In genomic region chr1:204475651-204476432, GRCh38 we compare ENCODE assay signal across 15 cellular contexts. TPM values are rescaled to one million over a fixed set of nuclear protein-coding genes. Genes with fewer than 3 reads are reported as not detected.
DNase-seq lines count a peak whose midpoint lies in the region; ATAC-seq lines count a peak whose summit lies in the region.
"Had no signal": no experiment of that assay in that cellular context is flagged by ENCODE, and none has a peak within 500 bp of the region (broad histone marks: within the 10 kb centered on the region; RNA-seq: fewer than 3 reads in every experiment).

No MANE protein-coding gene starts in this region.

- H3K4me3 Mint-ChIP-seq in stimulated activated naive B cell treated with anti-CD40 and anti-IgM and Interleukin-4, amounts not matched to agents 10 μg/mL and 1 μg/mL and 100 μg/mL, for 72 hours, result peak overlapping the region; percentile 40 to 49

- no peaks in the 10 kb centered on the region for H3K27me3 Mint-ChIP-seq in stimulated activated naive B cell treated with anti-CD40 and anti-IgM and Interleukin-4, amounts not matched to agents 10 μg/mL and 1 μg/mL and 100 μg/mL, for 72 hours

- peak overlapping the region; percentile 77 for H3K27ac Mint-ChIP-seq in stimulated activated naive B cell treated with anti-CD40 and anti-IgM and Interleukin-4, amounts not matched to agents 10 μg/mL and 1 μg/mL and 100 μg/mL, for 72 hours

- H3K4me1 Mint-ChIP-seq in stimulated activated naive B cell treated with anti-CD40 and anti-IgM and Interleukin-4, amounts not matched to agents 10 μg/mL and 1 μg/mL and 100 μg/mL, for 72 hours, result peaks cover 73 to 84% of the 10 kb centered on the region in 2 donors

- H3K9me3 Mint-ChIP-seq in stimulated activated naive B cell treated with anti-CD40 and anti-IgM and Interleukin-4, amounts not matched to agents 10 μg/mL and 1 μg/mL and 100 μg/mL, for 72 hours, result no peaks in the 10 kb centered on the region

- peak; percentile 34 for DNase-seq in SIG-M5 treated with dmso at 0.1 percent for 504 hours (lab: John Stamatoyannopoulos, UW; ENCODE audit: unreplicated experiment)
- no peak for DNase-seq in SIG-M5 (lab: John Stamatoyannopoulos, UW)
- peak; percentile 14 for DNase-seq in NOMO-1 treated with dmso at 0.1 percent for 144 hours (lab: John Stamatoyannopoulos, UW; ENCODE audit: unreplicated experiment)
- peak; percentile 25 for DNase-seq in glomerular visceral epithelial cell (ENCODE audit: extremely low spot score)
- no peak for DNase-seq in stimulated activated naive B cell treated with anti-CD40 and anti-IgM and Interleukin-4, amounts not matched to agents 10 μg/mL and 1 μg/mL and 100 μg/mL, for 72 hours
- DNase-seq in NCI-H1436 (lab: John Stamatoyannopoulos, UW), result no peak
- DNase-seq: activated naive CD4-positive, alpha-beta T cell treated with anti-CD3 and anti-CD28 coated beads, Interleukin-2, amount 50 U/mL, for 16 hours; dermis blood vessel endothelial cell; DMS 273 treated with DMSO at 0.1 percent for 48 hours; GOT3; NCI-H1417; NCI-H774; transverse colon had no signal

- no peak for ATAC-seq in stimulated activated naive B cell treated with anti-CD40 and anti-IgM and Interleukin-4, amounts not matched to agents 10 μg/mL and 1 μg/mL and 100 μg/mL, for 72 hours (replicated peaks)
- ATAC-seq in esophagus mucosa (no peak), GM21367 (IDR thresholded peaks at IDR 0.05; ENCODE audit: unreplicated experiment) (no peak)

- H3K36me3 Mint-ChIP-seq in stimulated activated naive B cell treated with anti-CD40 and anti-IgM and Interleukin-4, amounts not matched to agents 10 μg/mL and 1 μg/mL and 100 μg/mL, for 72 hours, result peaks cover 19 to 48% of the 10 kb centered on the region in 2 donors

RNA-seq across cellular contexts. Expression of gene PIK3C2B, which starts 18.8 kb away (rescaled TPM):
- 23.7 TPM for total RNA-seq in esophagus mucosa

RNA-seq across cellular contexts. Expression of gene MDM4, which starts 40.4 kb away (rescaled TPM):
- total RNA-seq in esophagus mucosa, result 33.0 TPM

Comparison
In these comparisons a context has a peak if more than half of its experiments do, and no peak if none do; other contexts are left out.
1. DNase-seq: peak in SIG-M5 treated with dmso at 0.1 percent for 504 hours (single experiment), NOMO-1 treated with dmso at 0.1 percent for 144 hours (single experiment) and glomerular visceral epithelial cell (single experiment); none in SIG-M5 (single experiment), stimulated activated naive B cell treated with anti-CD40 and anti-IgM and Interleukin-4, amounts not matched to agents 10 μg/mL and 1 μg/mL and 100 μg/mL, for 72 hours (single experiment) and NCI-H1436 (single experiment).